Comparison of ENCODE assay signal across 15 cellular contexts in the genomic region with DNA sequence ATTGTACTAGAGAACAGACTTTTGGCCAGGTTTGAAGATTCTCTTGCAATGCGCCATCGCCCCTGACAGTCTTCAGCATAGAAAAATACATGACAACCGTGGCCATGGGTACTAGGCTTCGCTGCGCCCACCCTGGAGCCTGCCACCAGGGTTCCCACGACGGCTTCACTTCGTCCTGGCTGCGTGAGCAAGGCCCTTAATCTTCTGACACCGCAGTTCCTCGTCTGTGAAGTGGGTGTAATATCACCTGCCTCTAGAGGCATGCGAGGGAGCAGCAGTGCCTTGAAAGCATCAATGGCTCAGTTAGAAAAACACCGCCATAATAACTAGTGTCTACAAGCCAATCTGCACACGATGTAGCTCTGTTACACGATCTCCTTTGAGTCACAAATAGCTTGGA.
"Had no signal": no experiment of that assay in that cellular context is flagged by ENCODE, and none has a peak within 500 bp of the region (broad histone marks: within the 10 kb centered on the region; RNA-seq: fewer than 3 reads in every experiment).

No MANE protein-coding gene starts in this region.

- H3K27ac ChIP-seq: epithelial cell of prostate, gastroesophageal sphincter, suprapubic skin had no signal

- H3K27me3 ChIP-seq: spleen had no signal

- H3K9me3 ChIP-seq: suprapubic skin had no signal

- H3K4me3 ChIP-seq: gastroesophageal sphincter, lung, spleen, suprapubic skin had no signal

- DNase-seq: activated CD4-positive, alpha-beta T cell treated with anti-CD3 and anti-CD28 coated beads, Interleukin-2, amount 50 U/mL, for 1 hour; activated T-cell treated with anti-CD3 and anti-CD28 coated beads, Interleukin-2, amount 50 U/mL, for 1 hour; effector memory CD4-positive, alpha-beta T cell; hippocampal formation; naive B cell; spleen; stimulated activated CD4-positive, alpha-beta T cell treated with anti-CD3 and anti-CD28 coated beads, Interleukin-1b, Interleukin-23, amount 100 ng/mL, for 48 hours; stimulated activated naive CD4-positive, alpha-beta T cell treated with Interleukin-2 at 50 U/mL for 16 hours; T-helper 17 cell had no signal

- H3K36me3 ChIP-seq: gastroesophageal sphincter, spleen, suprapubic skin had no signal

- H3K36me3 Mint-ChIP-seq: activated naive CD8-positive, alpha-beta T cell had no signal

- ATAC-seq: gastroesophageal sphincter, T-helper 17 cell had no signal

- FAIRE-seq: colon had no signal

- H3K4me3 Mint-ChIP-seq: activated naive CD8-positive, alpha-beta T cell; naive B cell; T-helper 17 cell had no signal

- H3K4me1 ChIP-seq: gastroesophageal sphincter had no signal

- H3K27ac Mint-ChIP-seq: activated naive CD8-positive, alpha-beta T cell; naive B cell; T-helper 17 cell had no signal

- H3K27me3 Mint-ChIP-seq: activated naive CD8-positive, alpha-beta T cell had no signal
